Comparison of ENCODE assay signal across 9 cellular contexts in genomic region chr9:109910616-109911568, GRCh38.
A peak's percentile ranks its signal among the peaks of the same experiment; 100 is the strongest.
DNase-seq lines count a peak whose midpoint lies in the region; ATAC-seq and TF ChIP-seq lines count a peak whose summit lies in the region.
"Had no signal": no experiment of that assay in that cellular context is flagged by ENCODE, and none has a peak within 500 bp of the region (broad histone marks: within the 10 kb centered on the region; RNA-seq: fewer than 3 reads in every experiment).

No MANE protein-coding gene starts in this region.

- no peak overlapping the region for H3K56ac ChIP-seq in mesendoderm (ENCODE audit: low read length)

- no peaks in the 10 kb centered on the region for H3K9me3 ChIP-seq in right cardiac atrium (ENCODE audit: control insufficient read depth, low read length)
- H3K9me3 ChIP-seq in spleen, result no peaks in the 10 kb centered on the region

- TF ChIP-seq CTCF in spleen (IDR thresholded peaks at IDR 0.05 in 8 of 11, conservative IDR thresholded peaks at IDR 0.05 in 3 of 11), result no peak

- H3K79me2 ChIP-seq in mesendoderm (ENCODE audit: control insufficient read depth, insufficient read depth, low read length), result no peaks in the 10 kb centered on the region

- no peak overlapping the region for H3K4me3 ChIP-seq in right cardiac atrium (ENCODE audit: low read length)
- no peak overlapping the region for H3K4me3 ChIP-seq in spleen
- no peak overlapping the region for H3K4me3 ChIP-seq in mesendoderm (ENCODE audit: low read length)

- H3K9ac ChIP-seq in mesendoderm (ENCODE audit: low read length), result no peak overlapping the region

- H2BK5ac ChIP-seq in mesendoderm (ENCODE audit: low read length), result no peak overlapping the region

- H2BK120ac ChIP-seq in mesendoderm (ENCODE audit: low read depth, low read length), result no peak overlapping the region

- 57% methylated on average over 8 of the region's 8 CpGs for WGBS in right cardiac atrium
- WGBS in spleen, 5 donors, result 66 to 75% (median 71%) methylated on average over 8 of the region's 8 CpGs
- no CpG with 5 or more reads among the region's 8 CpGs for WGBS in mesendoderm (ENCODE audit: extremely low coverage, insufficient coverage, low lambda C conversion rate)

- H3K23ac ChIP-seq in mesendoderm (ENCODE audit: low read length), result no peak overlapping the region

- H3K27me3 ChIP-seq in right cardiac atrium (ENCODE audit: control insufficient read depth, insufficient read depth), result no peaks in the 10 kb centered on the region
- no peaks in the 10 kb centered on the region for H3K27me3 ChIP-seq in spleen (replicated peaks in 1 of 7)
- H3K27me3 ChIP-seq in mesendoderm (ENCODE audit: insufficient read depth, low read length, poor library complexity), result no peaks in the 10 kb centered on the region

- H3K4me1 ChIP-seq in right cardiac atrium (ENCODE audit: control insufficient read depth, insufficient read depth, low read length), result peaks cover 8% of the 10 kb centered on the region
- peaks cover 33 to 96% (median 65%) of the 10 kb centered on the region in 6 donors for H3K4me1 ChIP-seq in spleen
- H3K4me1 ChIP-seq in mesendoderm (ENCODE audit: control insufficient read depth, low read depth, low read length), result peaks cover 2% of the 10 kb centered on the region

- intact Hi-C loops in right cardiac atrium (cut with DNase I) (loop anchor here in 2 of 4 donors (5.0 kb wide), 2 partner anchors 136 to 146 kb away; no protein-coding TSS in a partner anchor), spleen (cut with DNase I; ENCODE audit: low total_unique reads) (no loop called here)

- no peak overlapping the region for H3K4me2 ChIP-seq in mesendoderm (ENCODE audit: low read length)

- no peak overlapping the region for H3K4ac ChIP-seq in mesendoderm (ENCODE audit: low read depth, low read length)

- no peak overlapping the region for H4K8ac ChIP-seq in mesendoderm (ENCODE audit: low read depth, low read length)

- H2BK15ac ChIP-seq in mesendoderm (replicated peaks; ENCODE audit: low read depth), result no peak overlapping the region

- no peaks in the 10 kb centered on the region for H3K79me1 ChIP-seq in mesendoderm (ENCODE audit: low read length)

- peak; percentile 20 to 37 for ATAC-seq in right cardiac atrium
- no peak for ATAC-seq in HG02571 (IDR thresholded peaks at IDR 0.05; ENCODE audit: unreplicated experiment)

- DNase-seq in HPDE6-E6E7 (ENCODE audit: extremely low spot score), result peak; percentile 46
- DNase-seq in amniotic stem cell (lab: John Stamatoyannopoulos, UW), result peak; percentile 62
- no peak for DNase-seq in right cardiac atrium
- no peak for DNase-seq in spleen
- DNase-seq in pons (ENCODE audit: low spot score), result no peak
- DNase-seq in amygdala (lab: John Stamatoyannopoulos, UW), result no peak
- no peak for DNase-seq in mesendoderm

- no peak overlapping the region for H4K5ac ChIP-seq in mesendoderm (ENCODE audit: low read length)

- H3K36me3 ChIP-seq in spleen (no peaks in the 10 kb centered on the region), mesendoderm (ENCODE audit: control insufficient read depth, insufficient read depth, low read length) (no peaks in the 10 kb centered on the region)

- TF ChIP-seq POLR2A in spleen (IDR thresholded peaks at IDR 0.05), result no peak

- H3K18ac ChIP-seq in mesendoderm (ENCODE audit: low read length), result no peak overlapping the region

- H2AK5ac ChIP-seq in mesendoderm (ENCODE audit: low read length), result no peak overlapping the region

- H3K27ac ChIP-seq in right cardiac atrium (ENCODE audit: low read length) (peak overlapping the region; percentile 75), spleen (peak overlapping the region in 7 of 8 donors; percentile 39 to 80 (median 59)), mesendoderm (ENCODE audit: low read depth, low read length) (no peak overlapping the region)
- H3K27ac ChIP-seq: VCaP had no signal

Comparison
In these comparisons a context has a peak if more than half of its experiments do, and no peak if none do; other contexts are left out.
1. DNase-seq: peak in HPDE6-E6E7 (single experiment) and amniotic stem cell (single experiment); none in right cardiac atrium (0 of 3), spleen (single experiment), pons (single experiment), amygdala (0 of 56) and mesendoderm (single experiment).